Comparison of ENCODE assay signal across 9 cellular contexts in genomic region chr1:169528214-169529067, GRCh38. TPM values are rescaled to one million over a fixed set of nuclear protein-coding genes. Genes with fewer than 3 reads are reported as not detected.
DNase-seq lines count a peak whose midpoint lies in the region; ATAC-seq and TF ChIP-seq lines count a peak whose summit lies in the region.
"Had no signal": no experiment of that assay in that cellular context is flagged by ENCODE, and none has a peak within 500 bp of the region (broad histone marks: within the 10 kb centered on the region; RNA-seq: fewer than 3 reads in every experiment).

No MANE protein-coding gene starts in this region.

- no peak for TF ChIP-seq POLR2A in breast epithelium (IDR thresholded peaks at IDR 0.05)
- no peak for TF ChIP-seq POLR2A in prostate gland (IDR thresholded peaks at IDR 0.05)

- H3K4me3 ChIP-seq in HL-60 (replicated peaks; ENCODE audit: insufficient read depth, low read length) (no peak overlapping the region), breast epithelium (peak overlapping the region in 2 of 3 donors; percentile 28 to 36), prostate gland (no peak overlapping the region)

- intact Hi-C loops in breast epithelium (cut with DNase I; ENCODE audit: low total_unique reads), result no loop called here
- intact Hi-C loops in prostate gland (cut with DNase I), result no loop called here

- H3K27ac ChIP-seq in HL-60 (replicated peaks) (peak overlapping the region; percentile 74), breast epithelium (peak overlapping the region; percentile 85 to 93), prostate gland (peak overlapping the region; percentile 30 to 78)

- peak in 1 of 2 experiments; percentile 22 for DNase-seq in HL-60 (ENCODE audit: low read depth in 1 of 2, low spot score in 1 of 2)
- DNase-seq in breast epithelium (ENCODE audit: low spot score in 2 of 2), result no peak
- no peak for DNase-seq in prostate gland (ENCODE audit: low spot score)
- DNase-seq in NCI-H146 (lab: John Stamatoyannopoulos, UW), result no peak
- DNase-seq in hypothalamus (lab: John Stamatoyannopoulos, UW), result no peak
- DNase-seq in effector CD4-positive, alpha-beta T cell, result no peak
- DNase-seq: activated CD4-positive, alpha-beta memory T cell treated with anti-CD3 and anti-CD28 coated beads, Interleukin-2, amount 10 ng/mL, durations not matched to agents 7 days and 5 days had no signal

- H3K9me3 ChIP-seq in breast epithelium (no peaks in the 10 kb centered on the region), prostate gland (no peaks in the 10 kb centered on the region)

- H3K4me1 ChIP-seq in breast epithelium, result peaks cover 0 to 7% of the 10 kb centered on the region in 2 donors
- no peaks in the 10 kb centered on the region for H3K4me1 ChIP-seq in prostate gland (replicated peaks)

- H3K36me3 ChIP-seq in breast epithelium (no peaks in the 10 kb centered on the region), prostate gland (no peaks in the 10 kb centered on the region)

- H3K27me3 ChIP-seq in HL-60 (ENCODE audit: insufficient read depth, poor library complexity, severe bottlenecking) (no peaks in the 10 kb centered on the region), breast epithelium (no peaks in the 10 kb centered on the region), prostate gland (replicated peaks; ENCODE audit: insufficient read depth) (no peaks in the 10 kb centered on the region)

- peak; percentile 66 for ATAC-seq in GM19395 (IDR thresholded peaks at IDR 0.05; ENCODE audit: unreplicated experiment)

- WGBS in prostate gland, result 48% methylated on average over 9 of the region's 9 CpGs

- TF ChIP-seq CTCF in HL-60 (IDR thresholded peaks at IDR 0.05; ENCODE audit: insufficient read depth, low read length), result no peak
- TF ChIP-seq CTCF in breast epithelium (IDR thresholded peaks at IDR 0.05), result no peak
- TF ChIP-seq CTCF in prostate gland (IDR thresholded peaks at IDR 0.05), result no peak

RNA-seq across cellular contexts. Expression of gene SLC19A2, which starts 42.7 kb away (rescaled TPM):
- 10 to 100 TPM; 34.7 to 71.8 (median 64.2) TPM for total RNA-seq in breast epithelium
- 10 to 100 TPM; 10.6 to 18.7 TPM for total RNA-seq in prostate gland

RNA-seq across cellular contexts. Expression of gene F5, which starts 57.8 kb away (rescaled TPM):
- total RNA-seq in breast epithelium (1 to 10 TPM in 2 of 3 donors, under 1 TPM in 1; 0.44 to 7.4 (median 1.3) TPM), prostate gland (1 to 10 TPM; 1.1 to 8.4 TPM)
- total RNA-seq: fibroblast of villous mesenchyme had no signal

Comparison
In these comparisons a context has a peak if more than half of its experiments do, and no peak if none do; other contexts are left out.
1. H3K4me3 ChIP-seq: peak in breast epithelium (2 of 3); none in HL-60 (single experiment) and prostate gland (0 of 2).
2. Peak in every context shown above with its lines, with median percentiles within 50 percentile points of each other: H3K27ac ChIP-seq.